ENCODE assay signal across 8 cellular contexts in the genomic region with DNA sequence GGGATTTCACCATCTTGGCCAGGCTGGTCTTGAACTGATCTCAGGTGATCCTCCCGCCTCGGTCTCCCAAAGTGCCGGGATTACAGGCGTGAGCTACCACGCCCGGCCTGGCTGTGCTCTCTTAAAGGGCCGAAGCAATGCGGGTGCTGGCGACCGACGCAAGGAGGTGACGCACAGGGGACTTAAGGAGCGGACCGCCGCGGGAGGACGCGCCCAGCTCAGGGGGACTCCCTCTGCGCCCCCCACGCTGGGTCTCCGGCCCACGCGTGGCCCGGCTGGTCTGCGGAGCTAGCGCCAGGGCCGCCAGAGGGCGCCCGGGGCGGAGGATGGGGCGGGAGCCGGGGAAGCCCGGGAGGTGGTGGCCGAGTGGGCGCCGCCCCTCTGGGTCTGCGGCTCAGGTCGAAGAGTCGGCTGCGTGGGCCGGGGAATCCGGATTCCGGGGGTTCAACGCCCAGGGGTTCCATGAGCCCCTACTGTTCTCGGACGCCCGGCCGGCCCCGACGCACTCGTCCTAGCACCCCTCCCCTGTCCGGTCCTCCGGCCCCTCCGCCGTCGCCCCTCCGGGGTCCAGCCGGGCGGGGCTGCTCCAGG. TPM values are rescaled to one million over a fixed set of nuclear protein-coding genes. Genes with fewer than 3 reads are reported as not detected.
DNase-seq lines count a peak whose midpoint lies in the region; ATAC-seq and TF ChIP-seq lines count a peak whose summit lies in the region.

No MANE protein-coding gene starts in this region.

- H3K4me1 ChIP-seq in liver (ENCODE audit: control insufficient read depth in 4 of 4, insufficient read depth in 4 of 4, low read length in 3 of 4): peaks cover 2 to 23% (median 12%) of the 10 kb centered on the region in 4 donors

- H3K27me3 ChIP-seq in liver (ENCODE audit: control insufficient read depth in 4 of 4, insufficient read depth in 4 of 4, low read length in 3 of 4): peaks cover 0 to 7% (median 3%) of the 10 kb centered on the region in 4 donors

- peak; percentile 26 to 54 for TF ChIP-seq RAD21 in liver (IDR thresholded peaks at IDR 0.05)

- peak overlapping the region; percentile 69 to 80 for H3K27ac ChIP-seq in coronary artery
- H3K27ac ChIP-seq in liver (ENCODE audit: low read depth in 1 of 2, low read length in 2 of 2): no peak overlapping the region

- peak; percentile 81 for TF ChIP-seq CTCF in coronary artery (IDR thresholded peaks at IDR 0.05)
- TF ChIP-seq CTCF in liver (IDR thresholded peaks at IDR 0.05; ENCODE audit: low read depth, low read length, missing input control): peak; percentile 52

- ATAC-seq in HG02852 (IDR thresholded peaks at IDR 0.05; ENCODE audit: unreplicated experiment): peak; percentile 70

- peak; percentile 46 for DNase-seq in NCI-H1436 (lab: John Stamatoyannopoulos, UW)
- DNase-seq in NCI-H1436 treated with DMSO at 0.1 percent for 48 hours (lab: John Stamatoyannopoulos, UW): no peak
- DNase-seq in NCI-H2171 (lab: John Stamatoyannopoulos, UW): peak; percentile 51
- peak; percentile 73 for DNase-seq in activated CD4-positive, alpha-beta T cell treated with anti-CD3 and anti-CD28 coated beads for 48 hours
- no peak for DNase-seq in coronary artery (ENCODE audit: low spot score)
- DNase-seq in stimulated activated CD4-positive, alpha-beta T cell treated with anti-CD3 and anti-CD28 coated beads, Interleukin-4, amount 100 ng/mL, for 4 hours: peak; percentile 57 to 68

- WGBS in liver: under 1% methylated on average over 59 of the region's 59 CpGs

- peak overlapping the region; percentile 78 for H3K4me3 ChIP-seq in coronary artery
- peak overlapping the region; percentile 36 to 91 (median 69) for H3K4me3 ChIP-seq in liver (ENCODE audit: low read depth in 1 of 3, low read length in 3 of 3)

- H3K9me3 ChIP-seq in liver (ENCODE audit: control insufficient read depth in 4 of 4, low read length in 3 of 4): no peaks in the 10 kb centered on the region

- no peaks in the 10 kb centered on the region for H3K36me3 ChIP-seq in liver (ENCODE audit: control insufficient read depth in 4 of 4, insufficient read depth in 3 of 4, low read depth in 1 of 4, low read length in 3 of 4)

- H3K9ac ChIP-seq in liver (ENCODE audit: low read depth in 1 of 2, low read length in 2 of 2): no peak overlapping the region

TF ChIP-seq in liver, 16 proteins besides CTCF, POLR2A, EP300 and RAD21:
- TF ChIP-seq FOXA2 (IDR thresholded peaks at IDR 0.05) (no peak), HNF4A (conservative IDR thresholded peaks at IDR 0.05) (no peak), TAF1 (conservative IDR thresholded peaks at IDR 0.05) (no peak), HNF4G (IDR thresholded peaks at IDR 0.05) (no peak), GABPA (IDR thresholded peaks at IDR 0.05 in 1 of 2, conservative IDR thresholded peaks at IDR 0.05 in 1 of 2) (no peak), RXRA (IDR thresholded peaks at IDR 0.05) (no peak)
- TF ChIP-seq, protein P1, sequence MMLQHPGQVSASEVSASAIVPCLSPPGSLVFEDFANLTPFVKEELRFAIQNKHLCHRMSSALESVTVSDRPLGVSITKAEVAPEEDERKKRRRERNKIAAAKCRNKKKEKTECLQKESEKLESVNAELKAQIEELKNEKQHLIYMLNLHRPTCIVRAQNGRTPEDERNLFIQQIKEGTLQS (IDR thresholded peaks at IDR 0.05): no peak
TF ChIP-seq in liver: peak in this region for 0.

RNA-seq across cellular contexts. Expression of a gene that starts 0.5 kb away (rescaled TPM):
- total RNA-seq in liver: 1 to 10 TPM; 1.6 to 1.9 TPM
- polyA plus RNA-seq in liver: 1 to 10 TPM; 1.1 to 2.9 TPM

RNA-seq across cellular contexts. Expression of a gene that starts 35.7 kb away (rescaled TPM):
- 10 to 100 TPM; 19.8 to 21.8 TPM for total RNA-seq in liver
- 10 to 100 TPM in 1 of 2 donors, 1 to 10 TPM in 1; 5.7 to 13.6 TPM for polyA plus RNA-seq in liver

RNA-seq across cellular contexts. Expression of a gene that starts 49.0 kb away (rescaled TPM):
- 10 to 100 TPM; 12.1 to 17.3 TPM for total RNA-seq in liver
- 10 to 100 TPM; 21.8 to 35.0 TPM for polyA plus RNA-seq in liver

Comparison
In these comparisons a context has a peak if more than half of its experiments do, and no peak if none do; other contexts are left out.
1. DNase-seq: peak in NCI-H1436 (single experiment), NCI-H2171 (single experiment), activated CD4-positive, alpha-beta T cell treated with anti-CD3 and anti-CD28 coated beads for 48 hours (single experiment) and stimulated activated CD4-positive, alpha-beta T cell treated with anti-CD3 and anti-CD28 coated beads, Interleukin-4, amount 100 ng/mL, for 4 hours (2 of 2); none in NCI-H1436 treated with DMSO at 0.1 percent for 48 hours (single experiment) and coronary artery (single experiment).
2. H3K27ac ChIP-seq: peak in coronary artery (2 of 2); none in liver (0 of 2).